21 cellular contexts compared by ENCODE assay signal in the genomic region with DNA sequence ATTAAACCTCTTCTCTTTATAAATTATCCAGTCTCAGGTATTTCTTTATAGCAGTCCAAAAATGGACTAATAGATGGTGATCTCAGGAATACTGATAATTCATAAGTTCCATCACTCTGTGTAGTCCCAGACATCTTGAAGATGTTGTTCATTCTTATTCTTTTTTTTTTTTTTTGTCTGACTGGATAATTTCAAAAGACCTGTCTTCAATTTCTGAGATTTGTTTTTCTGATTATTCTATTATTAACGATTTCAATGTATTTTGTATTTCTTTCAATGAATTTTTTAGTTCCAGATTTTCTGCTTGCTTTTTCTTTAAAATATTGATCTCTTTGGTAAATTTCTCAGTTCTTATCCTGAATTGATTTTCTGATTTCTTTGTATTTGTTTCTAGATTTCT.
"Had no signal": no experiment of that assay in that cellular context is flagged by ENCODE, and none has a peak within 500 bp of the region (broad histone marks: within the 10 kb centered on the region; RNA-seq: fewer than 3 reads in every experiment).

No MANE protein-coding gene starts in this region.

- H3K27me3 Mint-ChIP-seq: activated CD4-positive, alpha-beta memory T cell treated with anti-CD3 and anti-CD28 coated beads for 36 hours; activated naive CD8-positive, alpha-beta T cell treated with anti-CD3 and anti-CD28 coated beads for 36 hours; T-helper 17 cell had no signal

- H3K4me3 Mint-ChIP-seq: activated CD4-positive, alpha-beta memory T cell treated with anti-CD3 and anti-CD28 coated beads for 36 hours; activated naive CD8-positive, alpha-beta T cell treated with anti-CD3 and anti-CD28 coated beads for 36 hours; T-helper 17 cell; WTC11 had no signal

- H3K27ac Mint-ChIP-seq: T-helper 17 cell, WTC11 had no signal

- DNase-seq: activated CD4-positive, alpha-beta memory T cell treated with anti-CD3 and anti-CD28 coated beads for 36 hours; activated CD4-positive, alpha-beta T cell treated with anti-CD3 and anti-CD28 coated beads for 48 hours; activated CD4-positive, CD25-positive, alpha-beta regulatory T cell treated with anti-CD3 and anti-CD28 coated beads, Interleukin-2, amount 50 U/mL, for 72 hours; activated CD8-positive, alpha-beta memory T cell treated with anti-CD3 and anti-CD28 coated beads, Interleukin-2, amount 50 U/mL, for 48 hours; activated effector memory CD4-positive, alpha-beta T cell treated with anti-CD3 and anti-CD28 coated beads, Interleukin-2, amount 50 U/mL, for 16 hours; activated naive CD4-positive, alpha-beta T cell treated with Interleukin-2 at 50 U/mL for 16 hours; activated naive CD8-positive, alpha-beta T cell treated with anti-CD3 and anti-CD28 coated beads for 36 hours; activated T-cell treated with anti-CD3 and anti-CD28 coated beads, Interleukin-2, amount 50 U/mL, for 1 hour; KBM-7; NCI-H1092; NCI-H1417; NCI-H1930; NCI-H2171 treated with DMSO at 0.1 percent for 48 hours; NCI-H345; NCI-H510A; NCI-H526 treated with DMSO at 0.1 percent for 48 hours; NCI-H82; SIG-M5; T-helper 17 cell; T-helper 9 cell had no signal

- ATAC-seq: T-helper 17 cell, WTC11 had no signal
